Comparison of ENCODE assay signal across 6 cellular contexts in genomic region chr20:31494131-31494530, GRCh38. TPM values are rescaled to one million over a fixed set of nuclear protein-coding genes. Genes with fewer than 3 reads are reported as not detected.
DNase-seq lines count a peak whose midpoint lies in the region; ATAC-seq and TF ChIP-seq lines count a peak whose summit lies in the region.

No MANE protein-coding gene starts in this region.

- no peak for DNase-seq in AG09309 (ENCODE audit: low read depth)
- DNase-seq in LHCN-M2 (ENCODE audit: low read depth) = peak; percentile 32

- H3K4me3 ChIP-seq in AG09309 (ENCODE audit: control insufficient read depth, low read depth, low read length) = no peak overlapping the region

- ATAC-seq in esophagus mucosa = peak; percentile 50
- no peak for ATAC-seq in activated CD4-positive, CD25-positive, alpha-beta regulatory T cell treated with anti-CD3 and anti-CD28 coated beads, Interleukin-2, amount 50 U/mL, for 24 hours
- no peak for ATAC-seq in HG02938 (IDR thresholded peaks at IDR 0.05; ENCODE audit: unreplicated experiment)
- ATAC-seq in GM18498 (IDR thresholded peaks at IDR 0.05; ENCODE audit: unreplicated experiment) = no peak

- TF ChIP-seq CTCF in AG09309 (IDR thresholded peaks at IDR 0.05; ENCODE audit: control insufficient read depth, insufficient read depth, low read depth, low read length, missing control alignments) = peak; percentile 58

RNA-seq across cellular contexts. Expression of gene REM1, which starts 19.0 kb away (rescaled TPM):
- total RNA-seq in LHCN-M2 (2014; rRNA removed) (not detected in 2 replicates), esophagus mucosa (0.20 TPM)
- not detected for polyA plus RNA-seq in LHCN-M2 (2012)

RNA-seq across cellular contexts. Expression of gene DEFB124, which starts 19.2 kb away (rescaled TPM):
- not detected in 2 replicates for total RNA-seq in LHCN-M2 (2014; rRNA removed)
- not detected for polyA plus RNA-seq in LHCN-M2 (2012)
- not detected for total RNA-seq in esophagus mucosa

RNA-seq across cellular contexts. Expression of gene HM13, which starts 20.1 kb away (rescaled TPM):
- total RNA-seq in LHCN-M2 (2014; rRNA removed) (66.4 and 105 TPM in 2 replicates), esophagus mucosa (232 TPM)
- 192 TPM for polyA plus RNA-seq in LHCN-M2 (2012)

RNA-seq across cellular contexts. Expression of gene DEFB123, which starts 53.7 kb away (rescaled TPM):
- total RNA-seq in LHCN-M2 (2014; rRNA removed) (not detected in 2 replicates), esophagus mucosa (not detected)
- polyA plus RNA-seq in LHCN-M2 (2012) = not detected
